In the genomic region with DNA sequence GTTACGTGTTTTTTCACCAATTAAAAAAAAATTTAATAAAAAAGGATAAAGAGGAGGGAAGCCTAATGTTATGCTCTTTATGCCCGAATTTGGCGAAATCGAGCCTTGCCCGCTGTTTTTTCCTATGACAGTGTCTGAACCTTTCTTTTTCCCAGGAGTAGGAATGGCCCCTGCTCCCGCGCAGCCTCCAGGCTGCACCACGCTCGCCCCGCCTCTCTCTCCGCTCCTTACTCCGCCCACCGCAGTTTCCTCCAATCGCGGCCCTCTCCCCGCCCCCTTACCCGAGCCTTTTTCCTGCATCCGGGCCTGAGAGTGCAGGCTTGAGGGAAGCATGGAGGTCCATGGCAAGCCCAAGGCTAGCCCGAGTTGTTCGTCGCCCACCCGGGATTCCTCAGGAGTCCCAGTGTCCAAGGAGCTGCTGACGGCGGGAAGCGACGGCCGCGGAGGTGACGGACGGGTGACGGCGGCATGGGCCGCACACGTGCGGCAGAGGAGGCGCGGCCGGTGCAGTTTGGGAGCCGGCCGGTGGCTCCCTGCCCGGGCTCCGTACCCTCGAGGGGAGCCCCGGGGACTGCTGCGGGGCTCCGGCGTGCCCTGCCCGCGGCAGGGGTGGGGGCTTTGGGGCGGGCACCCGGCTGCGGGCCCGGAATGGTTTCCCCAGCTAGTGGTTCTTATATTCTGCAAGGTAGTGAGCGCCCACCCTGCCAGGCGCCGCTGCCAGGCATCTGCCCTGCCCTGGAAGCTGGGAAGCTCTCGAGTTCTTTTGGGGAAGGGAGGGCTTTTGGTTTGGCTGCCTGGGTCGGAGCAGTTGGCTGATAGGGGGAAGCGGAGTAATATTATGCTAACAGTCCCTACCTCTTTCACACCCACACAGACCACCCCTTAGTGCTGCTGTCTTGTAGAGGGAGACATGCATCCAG, we compare ENCODE assay signal across 1 cellular context.
TF ChIP-seq lines count a peak whose summit lies in the region.

A gene with protein sequence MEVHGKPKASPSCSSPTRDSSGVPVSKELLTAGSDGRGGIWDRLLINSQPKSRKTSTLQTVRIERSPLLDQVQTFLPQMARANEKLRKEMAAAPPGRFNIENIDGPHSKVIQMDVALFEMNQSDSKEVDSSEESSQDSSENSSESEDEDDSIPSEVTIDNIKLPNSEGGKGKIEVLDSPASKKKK (plus strand): TSS at position 295 of the 920 bp plus-strand sequence. CDS start 37 bp downstream, at position 332.

TF ChIP-seq in HEK293, 187 proteins besides CTCF, POLR2A, EP300 and RAD21 (continued from another document and continues in another):
- TF ChIP-seq, protein P1, sequence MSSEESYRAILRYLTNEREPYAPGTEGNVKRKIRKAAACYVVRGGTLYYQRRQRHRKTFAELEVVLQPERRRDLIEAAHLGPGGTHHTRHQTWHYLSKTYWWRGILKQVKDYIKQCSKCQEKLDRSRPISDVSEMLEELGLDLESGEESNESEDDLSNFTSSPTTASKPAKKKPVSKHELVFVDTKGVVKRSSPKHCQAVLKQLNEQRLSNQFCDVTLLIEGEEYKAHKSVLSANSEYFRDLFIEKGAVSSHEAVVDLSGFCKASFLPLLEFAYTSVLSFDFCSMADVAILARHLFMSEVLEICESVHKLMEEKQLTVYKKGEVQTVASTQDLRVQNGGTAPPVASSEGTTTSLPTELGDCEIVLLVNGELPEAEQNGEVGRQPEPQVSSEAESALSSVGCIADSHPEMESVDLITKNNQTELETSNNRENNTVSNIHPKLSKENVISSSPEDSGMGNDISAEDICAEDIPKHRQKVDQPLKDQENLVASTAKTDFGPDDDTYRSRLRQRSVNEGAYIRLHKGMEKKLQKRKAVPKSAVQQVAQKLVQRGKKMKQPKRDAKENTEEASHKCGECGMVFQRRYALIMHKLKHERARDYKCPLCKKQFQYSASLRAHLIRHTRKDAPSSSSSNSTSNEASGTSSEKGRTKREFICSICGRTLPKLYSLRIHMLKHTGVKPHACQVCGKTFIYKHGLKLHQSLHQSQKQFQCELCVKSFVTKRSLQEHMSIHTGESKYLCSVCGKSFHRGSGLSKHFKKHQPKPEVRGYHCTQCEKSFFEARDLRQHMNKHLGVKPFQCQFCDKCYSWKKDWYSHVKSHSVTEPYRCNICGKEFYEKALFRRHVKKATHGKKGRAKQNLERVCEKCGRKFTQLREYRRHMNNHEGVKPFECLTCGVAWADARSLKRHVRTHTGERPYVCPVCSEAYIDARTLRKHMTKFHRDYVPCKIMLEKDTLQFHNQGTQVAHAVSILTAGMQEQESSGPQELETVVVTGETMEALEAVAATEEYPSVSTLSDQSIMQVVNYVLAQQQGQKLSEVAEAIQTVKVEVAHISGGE (tag by site-specific recombination; conservative IDR thresholded peaks at IDR 0.05; ENCODE audit: low read depth): peak; percentile 7
- TF ChIP-seq ZNF560 (tag by site-specific recombination; IDR thresholded peaks at IDR 0.05; ENCODE audit: borderline replicate concordance) (no peak), ZNF26 (tag by site-specific recombination; IDR thresholded peaks at IDR 0.05) (no peak), FEZF1 (tag by site-specific recombination; IDR thresholded peaks at IDR 0.05) (no peak), ZNF544 (tag by site-specific recombination; IDR thresholded peaks at IDR 0.05) (no peak), KLF7 (tag by site-specific recombination; IDR thresholded peaks at IDR 0.05; ENCODE audit: borderline replicate concordance) (no peak), ZNF335 (tag by site-specific recombination; conservative IDR thresholded peaks at IDR 0.05) (peak; percentile 78), YY2 (tag by site-specific recombination; IDR thresholded peaks at IDR 0.05) (0 out of 2 replicates have a peak, but pooled peaks have one; percentile 41), ZNF19 (tag by site-specific recombination; IDR thresholded peaks at IDR 0.05; ENCODE audit: low read depth) (no peak), ZNF24 (tag by site-specific recombination; IDR thresholded peaks at IDR 0.05) (no peak), ZNF658 (tag by site-specific recombination; IDR thresholded peaks at IDR 0.05) (no peak), ZNF140 (tag by site-specific recombination; IDR thresholded peaks at IDR 0.05) (no peak), ZNF600 (tag by site-specific recombination; IDR thresholded peaks at IDR 0.05) (peak; percentile 84), ZNF473 (tag by site-specific recombination; IDR thresholded peaks at IDR 0.05) (no peak), MYNN (tag by site-specific recombination; IDR thresholded peaks at IDR 0.05; ENCODE audit: borderline replicate concordance) (no peak), ZSCAN16 (tag by site-specific recombination; IDR thresholded peaks at IDR 0.05) (no peak), ZNF248 (tag by site-specific recombination; IDR thresholded peaks at IDR 0.05) (no peak), MZF1 (tag by site-specific recombination; IDR thresholded peaks at IDR 0.05; ENCODE audit: borderline replicate concordance) (no peak), ZNF777 (tag by site-specific recombination; IDR thresholded peaks at IDR 0.05; ENCODE audit: borderline replicate concordance) (peak; percentile 44; the same call in 1 of the 2 replicates), ZNF707 (tag by site-specific recombination; IDR thresholded peaks at IDR 0.05) (no peak), ZNF623 (tag by site-specific recombination; IDR thresholded peaks at IDR 0.05) (no peak), ZNF530 (tag by site-specific recombination; IDR thresholded peaks at IDR 0.05; ENCODE audit: low read depth) (no peak), ZBTB10 (tag by site-specific recombination; IDR thresholded peaks at IDR 0.05) (no peak), ZNF174 (tag by site-specific recombination; IDR thresholded peaks at IDR 0.05) (no peak), ZNF202 (tag by site-specific recombination; IDR thresholded peaks at IDR 0.05; ENCODE audit: borderline replicate concordance) (no peak), KLF9 (tag by site-specific recombination; IDR thresholded peaks at IDR 0.05; ENCODE audit: low read depth) (peak; percentile 73), BCL11B (tag by site-specific recombination; IDR thresholded peaks at IDR 0.05; ENCODE audit: low read depth) (no peak), ZSCAN5A (tag by site-specific recombination; IDR thresholded peaks at IDR 0.05) (no peak), SP7 (tag by site-specific recombination; IDR thresholded peaks at IDR 0.05) (peak; percentile 42; the same call in 1 of the 2 replicates), ZBTB7A (tag by site-specific recombination; IDR thresholded peaks at IDR 0.05; ENCODE audit: low read depth) (no peak)
- TF ChIP-seq, protein P2, sequence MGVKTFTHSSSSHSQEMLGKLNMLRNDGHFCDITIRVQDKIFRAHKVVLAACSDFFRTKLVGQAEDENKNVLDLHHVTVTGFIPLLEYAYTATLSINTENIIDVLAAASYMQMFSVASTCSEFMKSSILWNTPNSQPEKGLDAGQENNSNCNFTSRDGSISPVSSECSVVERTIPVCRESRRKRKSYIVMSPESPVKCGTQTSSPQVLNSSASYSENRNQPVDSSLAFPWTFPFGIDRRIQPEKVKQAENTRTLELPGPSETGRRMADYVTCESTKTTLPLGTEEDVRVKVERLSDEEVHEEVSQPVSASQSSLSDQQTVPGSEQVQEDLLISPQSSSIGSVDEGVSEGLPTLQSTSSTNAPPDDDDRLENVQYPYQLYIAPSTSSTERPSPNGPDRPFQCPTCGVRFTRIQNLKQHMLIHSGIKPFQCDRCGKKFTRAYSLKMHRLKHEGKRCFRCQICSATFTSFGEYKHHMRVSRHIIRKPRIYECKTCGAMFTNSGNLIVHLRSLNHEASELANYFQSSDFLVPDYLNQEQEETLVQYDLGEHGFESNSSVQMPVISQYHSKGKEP (tag by site-specific recombination; IDR thresholded peaks at IDR 0.05): no peak
- TF ChIP-seq, protein P3, sequence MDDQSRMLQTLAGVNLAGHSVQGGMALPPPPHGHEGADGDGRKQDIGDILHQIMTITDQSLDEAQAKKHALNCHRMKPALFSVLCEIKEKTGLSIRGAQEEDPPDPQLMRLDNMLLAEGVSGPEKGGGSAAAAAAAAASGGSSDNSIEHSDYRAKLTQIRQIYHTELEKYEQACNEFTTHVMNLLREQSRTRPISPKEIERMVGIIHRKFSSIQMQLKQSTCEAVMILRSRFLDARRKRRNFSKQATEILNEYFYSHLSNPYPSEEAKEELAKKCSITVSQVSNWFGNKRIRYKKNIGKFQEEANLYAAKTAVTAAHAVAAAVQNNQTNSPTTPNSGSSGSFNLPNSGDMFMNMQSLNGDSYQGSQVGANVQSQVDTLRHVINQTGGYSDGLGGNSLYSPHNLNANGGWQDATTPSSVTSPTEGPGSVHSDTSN (CRISPR knock-in tag; IDR thresholded peaks at IDR 0.05): 0 out of 2 replicates have a peak, but pooled peaks have one; percentile 20
- TF ChIP-seq, protein P4, sequence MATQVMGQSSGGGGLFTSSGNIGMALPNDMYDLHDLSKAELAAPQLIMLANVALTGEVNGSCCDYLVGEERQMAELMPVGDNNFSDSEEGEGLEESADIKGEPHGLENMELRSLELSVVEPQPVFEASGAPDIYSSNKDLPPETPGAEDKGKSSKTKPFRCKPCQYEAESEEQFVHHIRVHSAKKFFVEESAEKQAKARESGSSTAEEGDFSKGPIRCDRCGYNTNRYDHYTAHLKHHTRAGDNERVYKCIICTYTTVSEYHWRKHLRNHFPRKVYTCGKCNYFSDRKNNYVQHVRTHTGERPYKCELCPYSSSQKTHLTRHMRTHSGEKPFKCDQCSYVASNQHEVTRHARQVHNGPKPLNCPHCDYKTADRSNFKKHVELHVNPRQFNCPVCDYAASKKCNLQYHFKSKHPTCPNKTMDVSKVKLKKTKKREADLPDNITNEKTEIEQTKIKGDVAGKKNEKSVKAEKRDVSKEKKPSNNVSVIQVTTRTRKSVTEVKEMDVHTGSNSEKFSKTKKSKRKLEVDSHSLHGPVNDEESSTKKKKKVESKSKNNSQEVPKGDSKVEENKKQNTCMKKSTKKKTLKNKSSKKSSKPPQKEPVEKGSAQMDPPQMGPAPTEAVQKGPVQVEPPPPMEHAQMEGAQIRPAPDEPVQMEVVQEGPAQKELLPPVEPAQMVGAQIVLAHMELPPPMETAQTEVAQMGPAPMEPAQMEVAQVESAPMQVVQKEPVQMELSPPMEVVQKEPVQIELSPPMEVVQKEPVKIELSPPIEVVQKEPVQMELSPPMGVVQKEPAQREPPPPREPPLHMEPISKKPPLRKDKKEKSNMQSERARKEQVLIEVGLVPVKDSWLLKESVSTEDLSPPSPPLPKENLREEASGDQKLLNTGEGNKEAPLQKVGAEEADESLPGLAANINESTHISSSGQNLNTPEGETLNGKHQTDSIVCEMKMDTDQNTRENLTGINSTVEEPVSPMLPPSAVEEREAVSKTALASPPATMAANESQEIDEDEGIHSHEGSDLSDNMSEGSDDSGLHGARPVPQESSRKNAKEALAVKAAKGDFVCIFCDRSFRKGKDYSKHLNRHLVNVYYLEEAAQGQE (tag by site-specific recombination; IDR thresholded peaks at IDR 0.05): no peak; the same call in 1 of the 2 replicates
- TF ChIP-seq, protein P5, sequence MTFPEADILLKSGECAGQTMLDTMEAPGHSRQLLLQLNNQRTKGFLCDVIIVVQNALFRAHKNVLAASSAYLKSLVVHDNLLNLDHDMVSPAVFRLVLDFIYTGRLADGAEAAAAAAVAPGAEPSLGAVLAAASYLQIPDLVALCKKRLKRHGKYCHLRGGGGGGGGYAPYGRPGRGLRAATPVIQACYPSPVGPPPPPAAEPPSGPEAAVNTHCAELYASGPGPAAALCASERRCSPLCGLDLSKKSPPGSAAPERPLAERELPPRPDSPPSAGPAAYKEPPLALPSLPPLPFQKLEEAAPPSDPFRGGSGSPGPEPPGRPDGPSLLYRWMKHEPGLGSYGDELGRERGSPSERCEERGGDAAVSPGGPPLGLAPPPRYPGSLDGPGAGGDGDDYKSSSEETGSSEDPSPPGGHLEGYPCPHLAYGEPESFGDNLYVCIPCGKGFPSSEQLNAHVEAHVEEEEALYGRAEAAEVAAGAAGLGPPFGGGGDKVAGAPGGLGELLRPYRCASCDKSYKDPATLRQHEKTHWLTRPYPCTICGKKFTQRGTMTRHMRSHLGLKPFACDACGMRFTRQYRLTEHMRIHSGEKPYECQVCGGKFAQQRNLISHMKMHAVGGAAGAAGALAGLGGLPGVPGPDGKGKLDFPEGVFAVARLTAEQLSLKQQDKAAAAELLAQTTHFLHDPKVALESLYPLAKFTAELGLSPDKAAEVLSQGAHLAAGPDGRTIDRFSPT (tag by site-specific recombination; IDR thresholded peaks at IDR 0.05): peak; percentile 61; the same call in 1 of the 2 replicates
